14 cellular contexts compared by ENCODE assay signal in the genomic region with DNA sequence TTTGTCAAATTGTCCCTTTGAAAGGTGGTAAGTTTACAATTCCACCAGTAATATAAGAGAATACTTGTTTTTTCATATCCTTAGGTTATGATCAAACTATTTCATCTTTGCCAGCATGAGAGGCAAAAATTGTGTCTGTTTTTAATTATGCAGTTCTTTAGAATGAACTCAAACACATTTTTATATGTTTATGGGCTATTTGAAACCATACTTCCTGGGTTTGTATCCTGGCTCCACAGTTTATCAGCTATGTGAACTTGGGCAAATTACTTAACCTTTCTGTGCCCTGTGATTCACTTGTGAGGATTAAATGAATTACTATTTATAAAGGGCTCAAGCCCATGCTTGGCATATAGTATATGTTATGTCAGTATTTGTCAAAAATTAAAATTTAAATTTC.
"Had no signal": no experiment of that assay in that cellular context is flagged by ENCODE, and none has a peak within 500 bp of the region (broad histone marks: within the 10 kb centered on the region; RNA-seq: fewer than 3 reads in every experiment).

No MANE protein-coding gene starts in this region.

- DNase-seq: colonic mucosa; effector CD4-positive, alpha-beta T cell; endodermal cell; heart left ventricle; hippocampal formation; mesendoderm; naive thymus-derived CD4-positive, alpha-beta T cell; posterior cingulate gyrus; stimulated activated CD4-positive, alpha-beta T cell treated with anti-CD3 and anti-CD28 coated beads, Interleukin-12 subunit alpha, Interleukin-12 subunit beta, amount 100 ng/mL, for 4 hours; stimulated activated naive CD4-positive, alpha-beta T cell treated with Interleukin-2 at 50 U/mL for 16 hours; trophoblast cell had no signal

- ATAC-seq: heart left ventricle; naive thymus-derived CD4-positive, alpha-beta T cell; sciatic nerve had no signal

- H3K27ac ChIP-seq: colonic mucosa, heart left ventricle, neutrophil, skin epidermis had no signal

- H3K4me3 ChIP-seq: colonic mucosa, heart left ventricle, skin epidermis had no signal

- H3K27me3 ChIP-seq: colonic mucosa, heart left ventricle, neutrophil had no signal

- H3K36me3 ChIP-seq: colonic mucosa, heart left ventricle, neutrophil had no signal

- H3K9me3 ChIP-seq: colonic mucosa, heart left ventricle, neutrophil had no signal
